ENCODE assay signal across 16 cellular contexts in the genomic region with DNA sequence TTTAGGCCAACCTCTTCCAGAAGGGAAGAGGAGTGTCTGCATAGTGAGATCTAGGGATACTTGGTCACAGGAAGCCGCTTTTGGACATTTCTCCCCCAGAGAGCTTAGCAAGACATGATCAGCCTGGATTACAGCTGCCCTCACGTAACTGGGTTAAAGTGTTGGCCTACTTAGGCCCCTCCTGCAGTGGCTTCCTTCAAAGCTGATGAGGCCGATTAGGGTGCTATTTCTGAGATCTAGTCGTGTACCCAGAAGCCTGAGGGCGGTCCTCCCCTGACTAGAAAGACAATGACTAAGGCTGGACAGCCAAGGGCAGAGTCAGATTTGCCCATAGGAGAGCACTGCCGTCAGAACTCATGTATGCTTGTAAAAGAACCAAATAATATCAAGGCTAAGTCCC.
"Had no signal": no experiment of that assay in that cellular context is flagged by ENCODE, and none has a peak within 500 bp of the region (broad histone marks: within the 10 kb centered on the region; RNA-seq: fewer than 3 reads in every experiment).

No MANE protein-coding gene starts in this region.

- ATAC-seq: gastroesophageal sphincter, left ventricle myocardium superior, psoas muscle, right lobe of liver had no signal

- H3K9me3 ChIP-seq: gastroesophageal sphincter, right lobe of liver had no signal

- DNase-seq: activated CD4-positive, alpha-beta T cell treated with anti-CD3 and anti-CD28 coated beads, Interleukin-2, amount 50 U/mL, for 1 hour; activated effector memory CD4-positive, alpha-beta T cell treated with Interleukin-2 at 50 U/mL for 16 hours; activated T-cell treated with anti-CD3 and anti-CD28 coated beads for 4 hours; kidney; left ventricle myocardium superior; mesendoderm; nephron progenitor cell; psoas muscle; right lobe of liver; stimulated activated CD4-positive, alpha-beta T cell treated with anti-CD3 and anti-CD28 coated beads, Interleukin-2, amount 100 ng/mL, for 24 hours; stimulated activated naive CD4-positive, alpha-beta T cell; substantia nigra; T-helper 9 cell had no signal

- H3K27ac ChIP-seq: gastroesophageal sphincter, psoas muscle, right lobe of liver had no signal

- H3K4me3 Mint-ChIP-seq: nephron progenitor cell had no signal

- H3K4me1 ChIP-seq: gastroesophageal sphincter, psoas muscle, right lobe of liver had no signal

- H3K36me3 ChIP-seq: gastroesophageal sphincter, right lobe of liver had no signal

- H3K27me3 Mint-ChIP-seq: type B pancreatic cell had no signal

- H3K4me3 ChIP-seq: gastroesophageal sphincter, psoas muscle, right lobe of liver had no signal

- H3K27ac Mint-ChIP-seq: activated naive CD4-positive, alpha-beta T cell treated with anti-CD3 and anti-CD28 coated beads, Interleukin-2, amount 50 U/mL, for 72 hours had no signal

- H3K27me3 ChIP-seq: gastroesophageal sphincter, right lobe of liver had no signal
